ENCODE assay signal across 17 cellular contexts in the genomic region with DNA sequence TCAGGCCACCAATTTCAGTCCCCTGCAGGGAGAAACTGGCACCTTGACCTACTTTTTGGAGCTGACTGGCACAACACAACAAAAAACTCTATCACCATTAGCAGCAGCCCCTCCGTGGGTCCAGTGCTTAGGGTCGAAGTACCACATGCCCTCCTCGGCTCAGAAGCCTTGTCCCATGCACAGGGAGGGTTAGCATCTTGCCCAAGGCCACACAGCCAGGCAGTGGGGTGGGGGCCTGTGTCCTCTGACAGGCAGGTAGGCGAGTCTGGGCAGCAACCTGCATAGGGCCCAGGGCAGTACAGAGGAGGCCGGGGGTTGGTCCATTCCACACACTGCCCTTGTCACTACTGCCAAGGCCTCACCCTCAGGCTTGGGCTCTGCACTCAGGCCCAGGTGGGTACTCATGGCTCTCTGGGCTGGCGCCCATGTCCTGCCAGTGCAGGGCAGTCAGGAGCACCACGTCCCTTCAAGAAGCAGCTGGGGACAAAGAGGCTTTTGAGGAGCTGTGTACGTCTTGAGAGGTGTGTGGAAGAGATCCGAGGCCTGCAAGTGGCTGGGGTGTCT. TPM values are rescaled to one million over a fixed set of nuclear protein-coding genes. Genes with fewer than 3 reads are reported as not detected.
A peak's percentile ranks its signal among the peaks of the same experiment; 100 is the strongest.
DNase-seq lines count a peak whose midpoint lies in the region; ATAC-seq and TF ChIP-seq lines count a peak whose summit lies in the region.
"Had no signal": no experiment of that assay in that cellular context is flagged by ENCODE, and none has a peak within 500 bp of the region (broad histone marks: within the 10 kb centered on the region; RNA-seq: fewer than 3 reads in every experiment).

No MANE protein-coding gene starts in this region.

- no peaks in the 10 kb centered on the region for H3K27me3 Mint-ChIP-seq in activated CD8-positive, alpha-beta T cell treated with anti-CD3 and anti-CD28 coated beads for 36 hours
- H3K27me3 Mint-ChIP-seq in activated CD8-positive, alpha-beta T cell treated with anti-CD3 and anti-CD28 coated beads, Interleukin-2, amount 10 ng/mL, durations not matched to agents 7 days and 5 days (ENCODE audit: low read depth), result no peaks in the 10 kb centered on the region
- H3K27me3 Mint-ChIP-seq in T-helper 17 cell, result no peaks in the 10 kb centered on the region
- H3K27me3 Mint-ChIP-seq: T-cell had no signal

- no peak for TF ChIP-seq POLR2A in prostate gland (IDR thresholded peaks at IDR 0.05)

- H3K9me3 ChIP-seq in T-helper 17 cell (ENCODE audit: control insufficient read depth, low read length, poor library complexity, severe bottlenecking) (no peaks in the 10 kb centered on the region), cardiac muscle cell (ENCODE audit: low read depth) (no peaks in the 10 kb centered on the region), prostate gland (no peaks in the 10 kb centered on the region)
- H3K9me3 ChIP-seq: upper lobe of left lung had no signal

- H3K27ac ChIP-seq in cardiac muscle cell (peak overlapping the region; percentile 66), prostate gland (peak overlapping the region; percentile 35 to 43)
- H3K27ac ChIP-seq: GM23248, upper lobe of left lung had no signal

- no peaks in the 10 kb centered on the region for H3K36me3 Mint-ChIP-seq in activated CD8-positive, alpha-beta T cell treated with anti-CD3 and anti-CD28 coated beads for 36 hours (ENCODE audit: low read depth)
- no peaks in the 10 kb centered on the region for H3K36me3 Mint-ChIP-seq in activated CD8-positive, alpha-beta T cell treated with anti-CD3 and anti-CD28 coated beads, Interleukin-2, amount 10 ng/mL, durations not matched to agents 7 days and 5 days (ENCODE audit: low read depth)
- H3K36me3 Mint-ChIP-seq in T-helper 17 cell (ENCODE audit: low read depth), result no peaks in the 10 kb centered on the region
- H3K36me3 Mint-ChIP-seq: T-cell had no signal

- POLR2A ChIA-PET in activated CD8-positive, alpha-beta T cell treated with anti-CD3 and anti-CD28 coated beads for 36 hours (lab: Charles Lee), result no interaction called here
- POLR2A ChIA-PET in activated CD8-positive, alpha-beta T cell treated with anti-CD3 and anti-CD28 coated beads, Interleukin-2, amount 10 ng/mL, durations not matched to agents 7 days and 5 days (lab: Charles Lee), result no interaction called here

- H3K4me3 Mint-ChIP-seq in activated CD8-positive, alpha-beta T cell treated with anti-CD3 and anti-CD28 coated beads for 36 hours, result no peak overlapping the region
- H3K4me3 Mint-ChIP-seq in activated CD8-positive, alpha-beta T cell treated with anti-CD3 and anti-CD28 coated beads, Interleukin-2, amount 10 ng/mL, durations not matched to agents 7 days and 5 days, result no peak overlapping the region
- no peak overlapping the region for H3K4me3 Mint-ChIP-seq in T-helper 17 cell
- H3K4me3 Mint-ChIP-seq: T-cell had no signal

- H3K4me1 ChIP-seq in cardiac muscle cell (ENCODE audit: low read depth), result no peaks in the 10 kb centered on the region
- H3K4me1 ChIP-seq in prostate gland (replicated peaks), result no peaks in the 10 kb centered on the region

- no peak overlapping the region for H3K4me3 ChIP-seq in cardiac muscle cell
- no peak overlapping the region for H3K4me3 ChIP-seq in prostate gland
- H3K4me3 ChIP-seq: GM23248, upper lobe of left lung had no signal

- no peak for TF ChIP-seq CTCF in activated CD8-positive, alpha-beta T cell treated with anti-CD3 and anti-CD28 coated beads for 36 hours (IDR thresholded peaks at IDR 0.05)
- TF ChIP-seq CTCF in cardiac muscle cell (IDR thresholded peaks at IDR 0.05; ENCODE audit: low read depth, low read length) (no peak), prostate gland (IDR thresholded peaks at IDR 0.05) (no peak)

- intact Hi-C loops in activated CD8-positive, alpha-beta T cell treated with anti-CD3 and anti-CD28 coated beads for 36 hours (cut with micrococcal nuclease), result loop anchor here (2.0 kb wide), 1 partner anchor 97 kb away; no protein-coding TSS in a partner anchor
- intact Hi-C loops in prostate gland (cut with DNase I), result no loop called here

- H3K4me1 Mint-ChIP-seq in activated CD8-positive, alpha-beta T cell treated with anti-CD3 and anti-CD28 coated beads for 36 hours (ENCODE audit: low read depth), result peaks cover 1% of the 10 kb centered on the region
- H3K4me1 Mint-ChIP-seq in activated CD8-positive, alpha-beta T cell treated with anti-CD3 and anti-CD28 coated beads, Interleukin-2, amount 10 ng/mL, durations not matched to agents 7 days and 5 days (ENCODE audit: low read depth), result no peaks in the 10 kb centered on the region
- H3K4me1 Mint-ChIP-seq in T-helper 17 cell, result peaks cover 2% of the 10 kb centered on the region

- no peaks in the 10 kb centered on the region for H3K27me3 ChIP-seq in cardiac muscle cell
- H3K27me3 ChIP-seq in prostate gland (replicated peaks; ENCODE audit: insufficient read depth), result no peaks in the 10 kb centered on the region
- H3K27me3 ChIP-seq: upper lobe of left lung had no signal

- H3K27ac Mint-ChIP-seq in activated CD8-positive, alpha-beta T cell treated with anti-CD3 and anti-CD28 coated beads for 36 hours, result peak overlapping the region; percentile 15
- H3K27ac Mint-ChIP-seq in activated CD8-positive, alpha-beta T cell treated with anti-CD3 and anti-CD28 coated beads, Interleukin-2, amount 10 ng/mL, durations not matched to agents 7 days and 5 days, result no peak overlapping the region
- peak overlapping the region; percentile 14 for H3K27ac Mint-ChIP-seq in T-helper 17 cell
- H3K27ac Mint-ChIP-seq: T-cell had no signal

- 64% methylated on average over 9 of the region's 9 CpGs for WGBS in prostate gland

- H3K9me3 Mint-ChIP-seq in activated CD8-positive, alpha-beta T cell treated with anti-CD3 and anti-CD28 coated beads for 36 hours, result no peaks in the 10 kb centered on the region
- H3K9me3 Mint-ChIP-seq in activated CD8-positive, alpha-beta T cell treated with anti-CD3 and anti-CD28 coated beads, Interleukin-2, amount 10 ng/mL, durations not matched to agents 7 days and 5 days (ENCODE audit: insufficient read depth), result no peaks in the 10 kb centered on the region
- H3K9me3 Mint-ChIP-seq: T-cell had no signal

- no peak for ATAC-seq in activated CD8-positive, alpha-beta T cell treated with anti-CD3 and anti-CD28 coated beads for 36 hours
- no peak for ATAC-seq in activated CD8-positive, alpha-beta T cell treated with anti-CD3 and anti-CD28 coated beads, Interleukin-2, amount 10 ng/mL, durations not matched to agents 7 days and 5 days
- ATAC-seq in T-helper 17 cell (no peak), GM18867 (IDR thresholded peaks at IDR 0.05; ENCODE audit: unreplicated experiment) (no peak), GM19324 (IDR thresholded peaks at IDR 0.05; ENCODE audit: low FRiP score, unreplicated experiment) (no peak)
- ATAC-seq: T-cell had no signal

- DNase-seq in activated CD8-positive, alpha-beta T cell treated with anti-CD3 and anti-CD28 coated beads for 36 hours, result no peak
- no peak for DNase-seq in activated CD8-positive, alpha-beta T cell treated with anti-CD3 and anti-CD28 coated beads, Interleukin-2, amount 10 ng/mL, durations not matched to agents 7 days and 5 days
- DNase-seq in T-helper 17 cell, result no peak
- DNase-seq in cardiac muscle cell (ENCODE audit: low read depth in 1 of 2, low spot score in 1 of 2), result no peak
- DNase-seq in prostate gland (ENCODE audit: low spot score), result no peak
- DNase-seq in anterior cingulate cortex (lab: John Stamatoyannopoulos, UW), result no peak
- DNase-seq: 8988T, activated gamma-delta T cell, cortex of kidney, NCI-H1417 treated with DMSO at 0.1 percent for 48 hours, NCI-H2171 treated with DMSO at 0.1 percent for 48 hours, nucleus accumbens, T-cell, upper lobe of left lung had no signal

- H3K36me3 ChIP-seq in cardiac muscle cell, result peaks cover 4% of the 10 kb centered on the region
- H3K36me3 ChIP-seq in prostate gland, result peaks cover 0 to 3% of the 10 kb centered on the region in 2 donors

- CTCF ChIA-PET in activated CD8-positive, alpha-beta T cell treated with anti-CD3 and anti-CD28 coated beads for 36 hours (lab: Charles Lee), result interaction anchor here (0.8 kb wide), 1 partner anchor 15 kb away, joined by 3 read pairs; no protein-coding TSS in a partner anchor
- CTCF ChIA-PET in activated CD8-positive, alpha-beta T cell treated with anti-CD3 and anti-CD28 coated beads, Interleukin-2, amount 10 ng/mL, durations not matched to agents 7 days and 5 days (lab: Charles Lee), result interaction anchor here (3.8 kb wide), 1 partner anchor 98 kb away, joined by 16 read pairs; no protein-coding TSS in a partner anchor

RNA-seq across cellular contexts. Expression of gene PYGB, which starts 53.6 kb away (rescaled TPM):
- 10 to 100 TPM; 26.1 to 26.5 TPM for total RNA-seq in activated CD8-positive, alpha-beta T cell treated with anti-CD3 and anti-CD28 coated beads for 36 hours
- 10 to 100 TPM; 33.9 TPM for total RNA-seq in activated CD8-positive, alpha-beta T cell treated with anti-CD3 and anti-CD28 coated beads, Interleukin-2, amount 10 ng/mL, durations not matched to agents 7 days and 5 days
- total RNA-seq in T-helper 17 cell, result 10 to 100 TPM; 28.6 to 53.1 TPM
- total RNA-seq in cardiac muscle cell, result 243 and 268 TPM in 2 replicates
- 178 and 192 TPM in 2 replicates for polyA plus RNA-seq in cardiac muscle cell
- total RNA-seq in prostate gland, result 100 to 1,000 TPM; 231 to 261 TPM
